ENCODE assay signal across 8 cellular contexts in genomic region chr12:54411398-54412241, GRCh38. TPM values are rescaled to one million over a fixed set of nuclear protein-coding genes. Genes with fewer than 3 reads are reported as not detected.
A peak's percentile ranks its signal among the peaks of the same experiment; 100 is the strongest.
DNase-seq lines count a peak whose midpoint lies in the region; ATAC-seq and TF ChIP-seq lines count a peak whose summit lies in the region.

No MANE protein-coding gene starts in this region.

- no peak for TF ChIP-seq CTCF in choroid plexus epithelial cell (conservative IDR thresholded peaks at IDR 0.05; ENCODE audit: low read depth, low read length)

- no peak overlapping the region for H3K4me2 ChIP-seq in mesendoderm (ENCODE audit: low read length)

- WGBS in mesendoderm (ENCODE audit: extremely low coverage, insufficient coverage, low lambda C conversion rate), result no CpG with 5 or more reads among the region's 10 CpGs
- WGBS in thymus, result 38% methylated on average over 10 of the region's 10 CpGs

- no peak overlapping the region for H3K4ac ChIP-seq in mesendoderm (ENCODE audit: low read depth, low read length)

- H3K27ac ChIP-seq in mesendoderm (ENCODE audit: low read depth, low read length), result no peak overlapping the region
- H3K27ac ChIP-seq in thymus (ENCODE audit: low read depth), result peak overlapping the region; percentile 88

- no peak overlapping the region for H4K8ac ChIP-seq in mesendoderm (ENCODE audit: low read depth, low read length)

- ATAC-seq in GM21526 (IDR thresholded peaks at IDR 0.05; ENCODE audit: low FRiP score, unreplicated experiment), result no peak

- H3K23ac ChIP-seq in mesendoderm (ENCODE audit: low read length), result no peak overlapping the region

- peak overlapping the region; percentile 25 for H3K9ac ChIP-seq in mesendoderm (ENCODE audit: low read length)

- DNase-seq in HCEC 1CT (peak; percentile 96), T-helper 22 cell (ENCODE audit: low read depth) (peak; percentile 42), choroid plexus epithelial cell (ENCODE audit: low read depth) (peak; percentile 80), mesendoderm (no peak), HT-29 (ENCODE audit: low spot score) (no peak), SKM-1 treated with dmso at 0.1 percent for 144 hours (lab: John Stamatoyannopoulos, UW; ENCODE audit: unreplicated experiment) (no peak)

- H3K9me3 ChIP-seq in thymus (ENCODE audit: control insufficient read depth), result no peaks in the 10 kb centered on the region

- H3K79me1 ChIP-seq in mesendoderm (ENCODE audit: low read length), result peaks cover 39% of the 10 kb centered on the region

- H3K27me3 ChIP-seq in mesendoderm (ENCODE audit: insufficient read depth, low read length, poor library complexity) (no peaks in the 10 kb centered on the region), thymus (ENCODE audit: control insufficient read depth, insufficient read depth) (no peaks in the 10 kb centered on the region)

- no peak overlapping the region for H2AK5ac ChIP-seq in mesendoderm (ENCODE audit: low read length)

- H3K36me3 ChIP-seq in mesendoderm (ENCODE audit: control insufficient read depth, insufficient read depth, low read length) (peaks cover 16% of the 10 kb centered on the region), thymus (ENCODE audit: control insufficient read depth, insufficient read depth) (peaks cover 17% of the 10 kb centered on the region)

- H3K79me2 ChIP-seq in mesendoderm (ENCODE audit: control insufficient read depth, insufficient read depth, low read length), result peaks cover 51% of the 10 kb centered on the region

- no peak overlapping the region for H3K18ac ChIP-seq in mesendoderm (ENCODE audit: low read length)

- H2BK120ac ChIP-seq in mesendoderm (ENCODE audit: low read depth, low read length), result no peak overlapping the region

- H4K5ac ChIP-seq in mesendoderm (ENCODE audit: low read length), result no peak overlapping the region

- H2BK5ac ChIP-seq in mesendoderm (ENCODE audit: low read length), result no peak overlapping the region

- H3K4me3 ChIP-seq in choroid plexus epithelial cell (ENCODE audit: low read depth, low read length), result no peak overlapping the region
- H3K4me3 ChIP-seq in mesendoderm (ENCODE audit: low read length), result no peak overlapping the region
- H3K4me3 ChIP-seq in thymus (ENCODE audit: low read length), result no peak overlapping the region

- no peak overlapping the region for H2BK15ac ChIP-seq in mesendoderm (replicated peaks; ENCODE audit: low read depth)

- H3K4me1 ChIP-seq in mesendoderm (ENCODE audit: control insufficient read depth, low read depth, low read length) (peaks cover 26% of the 10 kb centered on the region), thymus (ENCODE audit: control insufficient read depth, insufficient read depth, low read length) (peaks cover 39% of the 10 kb centered on the region)

- no peak overlapping the region for H3K56ac ChIP-seq in mesendoderm (ENCODE audit: low read length)

RNA-seq across cellular contexts. Expression of gene ITGA5, which starts 7.4 kb away (rescaled TPM):
- 39.8 TPM for polyA plus RNA-seq in mesendoderm (2013, experiment 1 of 2)
- 35.6 TPM for polyA plus RNA-seq in mesendoderm (2013, experiment 2 of 2)
- polyA plus RNA-seq in thymus, result 25.0 TPM
- total RNA-seq in HT-29 (2014; rRNA removed; shearing (Covaris generic)), result not detected in 2 replicates

RNA-seq across cellular contexts. Expression of gene ZNF385A, which starts 27.1 kb away (rescaled TPM):
- polyA plus RNA-seq in mesendoderm (2013, experiment 1 of 2), result 6.6 TPM
- polyA plus RNA-seq in mesendoderm (2013, experiment 2 of 2), result 6.0 TPM
- 13.6 TPM for polyA plus RNA-seq in thymus
- 0.10 and 1.3 TPM in 2 replicates for total RNA-seq in HT-29 (2014; rRNA removed; shearing (Covaris generic))

RNA-seq across cellular contexts. Expression of gene GPR84, which starts 47.3 kb away (rescaled TPM):
- not detected for polyA plus RNA-seq in mesendoderm (2013, experiment 1 of 2)
- polyA plus RNA-seq in mesendoderm (2013, experiment 2 of 2), result not detected
- 0.62 TPM for polyA plus RNA-seq in thymus
- not detected in 2 replicates for total RNA-seq in HT-29 (2014; rRNA removed; shearing (Covaris generic))

Comparison
In these comparisons a context has a peak if more than half of its experiments do, and no peak if none do; other contexts are left out.
1. DNase-seq: peak in HCEC 1CT (single experiment), T-helper 22 cell (single experiment) and choroid plexus epithelial cell (single experiment); none in mesendoderm (single experiment), HT-29 (single experiment) and SKM-1 treated with dmso at 0.1 percent for 144 hours (single experiment).